In genomic region chr16:2541409-2541808, GRCh38 we compare ENCODE assay signal across 1 cellular context.
TF ChIP-seq lines count a peak whose summit lies in the region.
"Not testable (repeated sequence)": the region's sequence is repeated elsewhere in the genome, so short reads cannot be mapped to it uniquely, and the experiment has no call there.

No MANE protein-coding gene starts in this region.

TF ChIP-seq in HepG2, 621 proteins besides CTCF, POLR2A, EP300 and RAD21 (continued from another document and continues in another):
- TF ChIP-seq MNT (IDR thresholded peaks at IDR 0.05) (peak; percentile 82), RCOR2 (CRISPR knock-in tag; IDR thresholded peaks at IDR 0.05) (peak; percentile 21; the same call in 1 of the 2 replicates), KDM6A (CRISPR knock-in tag; IDR thresholded peaks at IDR 0.05; ENCODE audit: low read depth) (peak; percentile 43; the same call in 1 of the 2 replicates), HNF4A (CRISPR knock-in tag; IDR thresholded peaks at IDR 0.05) (peak; percentile 91), ZFP91 (CRISPR knock-in tag; IDR thresholded peaks at IDR 0.05; ENCODE audit: borderline replicate concordance) (peak; percentile 56), YEATS4 (CRISPR knock-in tag; IDR thresholded peaks at IDR 0.05; ENCODE audit: borderline replicate concordance) (peak; percentile 65; the same call in 1 of the 2 replicates), ZNF331 (CRISPR knock-in tag; IDR thresholded peaks at IDR 0.05) (peak; percentile 65; the same call in 1 of the 2 replicates), ZNF549 (CRISPR knock-in tag; IDR thresholded peaks at IDR 0.05) (0 out of 2 replicates have a peak, but pooled peaks have one; percentile 65), ZNF609 (CRISPR knock-in tag; IDR thresholded peaks at IDR 0.05; ENCODE audit: borderline replicate concordance) (0 out of 2 replicates have a peak, but pooled peaks have one; percentile 20), TARDBP (CRISPR knock-in tag; IDR thresholded peaks at IDR 0.05) (peak; percentile 25; the same call in 1 of the 2 replicates), KMT2A (CRISPR knock-in tag; IDR thresholded peaks at IDR 0.05) (peak; percentile 59; the same call in 1 of the 2 replicates), NR0B2 (CRISPR knock-in tag; IDR thresholded peaks at IDR 0.05) (peak; percentile 57; the same call in 1 of the 2 replicates), ZNF543 (CRISPR knock-in tag; IDR thresholded peaks at IDR 0.05) (peak; percentile 24; the same call in 1 of the 2 replicates), RXRB (CRISPR knock-in tag; IDR thresholded peaks at IDR 0.05; ENCODE audit: borderline replicate concordance) (peak; percentile 49; the same call in 1 of the 2 replicates), CBX5 (CRISPR knock-in tag; IDR thresholded peaks at IDR 0.05; ENCODE audit: borderline replicate concordance) (peak; percentile 49; the same call in 1 of the 2 replicates), SALL1 (CRISPR knock-in tag; IDR thresholded peaks at IDR 0.05) (peak; percentile 78), SAP130 (CRISPR knock-in tag; IDR thresholded peaks at IDR 0.05; ENCODE audit: low read depth) (peak; percentile 95), HDAC2 (CRISPR knock-in tag; IDR thresholded peaks at IDR 0.05) (peak; percentile 76), ZNF263 (CRISPR knock-in tag; IDR thresholded peaks at IDR 0.05) (0 out of 2 replicates have a peak, but pooled peaks have one; percentile 14), DPF2 (CRISPR knock-in tag; IDR thresholded peaks at IDR 0.05; ENCODE audit: borderline replicate concordance, low read depth) (peak; percentile 54; the same call in 1 of the 2 replicates), NFKB2 (CRISPR knock-in tag; IDR thresholded peaks at IDR 0.05; ENCODE audit: borderline replicate concordance) (peak; percentile 58; the same call in 1 of the 2 replicates), NR2F6 (CRISPR knock-in tag; IDR thresholded peaks at IDR 0.05) (peak; percentile 71), RARA (CRISPR knock-in tag; IDR thresholded peaks at IDR 0.05) (peak; percentile 60), MAX (IDR thresholded peaks at IDR 0.05) (peak; percentile 86), BCL6 (CRISPR knock-in tag; IDR thresholded peaks at IDR 0.05) (peak; percentile 62), PHF8 (CRISPR knock-in tag; IDR thresholded peaks at IDR 0.05) (0 out of 2 replicates have a peak, but pooled peaks have one; percentile 36), CEBPG (CRISPR knock-in tag; IDR thresholded peaks at IDR 0.05) (peak; percentile 56), ZNF441 (CRISPR knock-in tag; IDR thresholded peaks at IDR 0.05; ENCODE audit: borderline replicate concordance) (0 out of 2 replicates have a peak, but pooled peaks have one; percentile 44), NONO (CRISPR knock-in tag; conservative IDR thresholded peaks at IDR 0.05) (peak; percentile 73; the same call in 1 of the 2 replicates), HOXA3 (CRISPR knock-in tag; IDR thresholded peaks at IDR 0.05) (peak; percentile 74), FOSL2 (CRISPR knock-in tag; IDR thresholded peaks at IDR 0.05) (peak; percentile 85), ZNF121 (CRISPR knock-in tag; IDR thresholded peaks at IDR 0.05) (peak; percentile 59; the same call in 1 of the 2 replicates)
- TF ChIP-seq, protein P1, sequence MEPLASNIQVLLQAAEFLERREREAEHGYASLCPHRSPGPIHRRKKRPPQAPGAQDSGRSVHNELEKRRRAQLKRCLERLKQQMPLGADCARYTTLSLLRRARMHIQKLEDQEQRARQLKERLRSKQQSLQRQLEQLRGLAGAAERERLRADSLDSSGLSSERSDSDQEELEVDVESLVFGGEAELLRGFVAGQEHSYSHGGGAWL (CRISPR knock-in tag; IDR thresholded peaks at IDR 0.05), result 0 out of 2 replicates have a peak, but pooled peaks have one; percentile 39
- TF ChIP-seq, protein P2, sequence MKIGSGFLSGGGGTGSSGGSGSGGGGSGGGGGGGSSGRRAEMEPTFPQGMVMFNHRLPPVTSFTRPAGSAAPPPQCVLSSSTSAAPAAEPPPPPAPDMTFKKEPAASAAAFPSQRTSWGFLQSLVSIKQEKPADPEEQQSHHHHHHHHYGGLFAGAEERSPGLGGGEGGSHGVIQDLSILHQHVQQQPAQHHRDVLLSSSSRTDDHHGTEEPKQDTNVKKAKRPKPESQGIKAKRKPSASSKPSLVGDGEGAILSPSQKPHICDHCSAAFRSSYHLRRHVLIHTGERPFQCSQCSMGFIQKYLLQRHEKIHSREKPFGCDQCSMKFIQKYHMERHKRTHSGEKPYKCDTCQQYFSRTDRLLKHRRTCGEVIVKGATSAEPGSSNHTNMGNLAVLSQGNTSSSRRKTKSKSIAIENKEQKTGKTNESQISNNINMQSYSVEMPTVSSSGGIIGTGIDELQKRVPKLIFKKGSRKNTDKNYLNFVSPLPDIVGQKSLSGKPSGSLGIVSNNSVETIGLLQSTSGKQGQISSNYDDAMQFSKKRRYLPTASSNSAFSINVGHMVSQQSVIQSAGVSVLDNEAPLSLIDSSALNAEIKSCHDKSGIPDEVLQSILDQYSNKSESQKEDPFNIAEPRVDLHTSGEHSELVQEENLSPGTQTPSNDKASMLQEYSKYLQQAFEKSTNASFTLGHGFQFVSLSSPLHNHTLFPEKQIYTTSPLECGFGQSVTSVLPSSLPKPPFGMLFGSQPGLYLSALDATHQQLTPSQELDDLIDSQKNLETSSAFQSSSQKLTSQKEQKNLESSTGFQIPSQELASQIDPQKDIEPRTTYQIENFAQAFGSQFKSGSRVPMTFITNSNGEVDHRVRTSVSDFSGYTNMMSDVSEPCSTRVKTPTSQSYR (CRISPR knock-in tag; IDR thresholded peaks at IDR 0.05; ENCODE audit: borderline replicate concordance), result peak; percentile 38; the same call in 1 of the 2 replicates
- TF ChIP-seq, protein P3, sequence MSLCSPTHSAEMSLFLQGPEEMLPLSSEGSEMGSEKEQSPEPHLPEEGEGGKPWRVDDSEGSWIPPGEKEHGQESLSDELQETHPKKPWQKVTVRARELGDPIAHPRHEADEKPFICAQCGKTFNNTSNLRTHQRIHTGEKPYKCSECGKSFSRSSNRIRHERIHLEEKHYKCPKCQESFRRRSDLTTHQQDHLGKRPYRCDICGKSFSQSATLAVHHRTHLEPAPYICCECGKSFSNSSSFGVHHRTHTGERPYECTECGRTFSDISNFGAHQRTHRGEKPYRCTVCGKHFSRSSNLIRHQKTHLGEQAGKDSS (CRISPR knock-in tag; IDR thresholded peaks at IDR 0.05; ENCODE audit: borderline replicate concordance, low read depth), result 0 out of 2 replicates have a peak, but pooled peaks have one; percentile 24
- TF ChIP-seq, protein P4, sequence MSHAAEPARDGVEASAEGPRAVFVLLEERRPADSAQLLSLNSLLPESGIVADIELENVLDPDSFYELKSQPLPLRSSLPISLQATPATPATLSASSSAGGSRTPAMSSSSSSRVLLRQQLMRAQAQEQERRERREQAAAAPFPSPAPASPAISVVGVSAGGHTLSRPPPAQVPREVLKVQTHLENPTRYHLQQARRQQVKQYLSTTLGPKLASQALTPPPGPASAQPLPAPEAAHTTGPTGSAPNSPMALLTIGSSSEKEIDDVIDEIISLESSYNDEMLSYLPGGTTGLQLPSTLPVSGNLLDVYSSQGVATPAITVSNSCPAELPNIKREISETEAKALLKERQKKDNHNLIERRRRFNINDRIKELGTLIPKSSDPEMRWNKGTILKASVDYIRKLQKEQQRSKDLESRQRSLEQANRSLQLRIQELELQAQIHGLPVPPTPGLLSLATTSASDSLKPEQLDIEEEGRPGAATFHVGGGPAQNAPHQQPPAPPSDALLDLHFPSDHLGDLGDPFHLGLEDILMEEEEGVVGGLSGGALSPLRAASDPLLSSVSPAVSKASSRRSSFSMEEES (CRISPR knock-in tag; IDR thresholded peaks at IDR 0.05), result peak; percentile 72
- TF ChIP-seq, protein P5, sequence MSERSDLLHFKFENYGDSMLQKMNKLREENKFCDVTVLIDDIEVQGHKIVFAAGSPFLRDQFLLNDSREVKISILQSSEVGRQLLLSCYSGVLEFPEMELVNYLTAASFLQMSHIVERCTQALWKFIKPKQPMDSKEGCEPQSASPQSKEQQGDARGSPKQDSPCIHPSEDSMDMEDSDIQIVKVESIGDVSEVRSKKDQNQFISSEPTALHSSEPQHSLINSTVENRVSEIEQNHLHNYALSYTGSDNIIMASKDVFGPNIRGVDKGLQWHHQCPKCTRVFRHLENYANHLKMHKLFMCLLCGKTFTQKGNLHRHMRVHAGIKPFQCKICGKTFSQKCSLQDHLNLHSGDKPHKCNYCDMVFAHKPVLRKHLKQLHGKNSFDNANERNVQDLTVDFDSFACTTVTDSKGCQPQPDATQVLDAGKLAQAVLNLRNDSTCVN (CRISPR knock-in tag; IDR thresholded peaks at IDR 0.05; ENCODE audit: borderline replicate concordance), result peak; percentile 26; the same call in 1 of the 2 replicates
- TF ChIP-seq NR2F6, NONO (IDR thresholded peaks at IDR 0.05): not testable (repeated sequence)
- TF ChIP-seq, protein P6, sequence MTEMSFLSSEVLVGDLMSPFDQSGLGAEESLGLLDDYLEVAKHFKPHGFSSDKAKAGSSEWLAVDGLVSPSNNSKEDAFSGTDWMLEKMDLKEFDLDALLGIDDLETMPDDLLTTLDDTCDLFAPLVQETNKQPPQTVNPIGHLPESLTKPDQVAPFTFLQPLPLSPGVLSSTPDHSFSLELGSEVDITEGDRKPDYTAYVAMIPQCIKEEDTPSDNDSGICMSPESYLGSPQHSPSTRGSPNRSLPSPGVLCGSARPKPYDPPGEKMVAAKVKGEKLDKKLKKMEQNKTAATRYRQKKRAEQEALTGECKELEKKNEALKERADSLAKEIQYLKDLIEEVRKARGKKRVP (CRISPR knock-in tag; IDR thresholded peaks at IDR 0.05), result peak in 1 of 2 experiments; percentile 57; a peak in 1 of 4 replicates
- TF ChIP-seq, protein P7, sequence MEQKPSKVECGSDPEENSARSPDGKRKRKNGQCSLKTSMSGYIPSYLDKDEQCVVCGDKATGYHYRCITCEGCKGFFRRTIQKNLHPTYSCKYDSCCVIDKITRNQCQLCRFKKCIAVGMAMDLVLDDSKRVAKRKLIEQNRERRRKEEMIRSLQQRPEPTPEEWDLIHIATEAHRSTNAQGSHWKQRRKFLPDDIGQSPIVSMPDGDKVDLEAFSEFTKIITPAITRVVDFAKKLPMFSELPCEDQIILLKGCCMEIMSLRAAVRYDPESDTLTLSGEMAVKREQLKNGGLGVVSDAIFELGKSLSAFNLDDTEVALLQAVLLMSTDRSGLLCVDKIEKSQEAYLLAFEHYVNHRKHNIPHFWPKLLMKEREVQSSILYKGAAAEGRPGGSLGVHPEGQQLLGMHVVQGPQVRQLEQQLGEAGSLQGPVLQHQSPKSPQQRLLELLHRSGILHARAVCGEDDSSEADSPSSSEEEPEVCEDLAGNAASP (CRISPR knock-in tag; IDR thresholded peaks at IDR 0.05; ENCODE audit: borderline replicate concordance), result peak; percentile 27; the same call in 1 of the 2 replicates
